In genomic region chr7:48101880-48102448, GRCh38 we compare ENCODE assay signal across 8 cellular contexts. TPM values are rescaled to one million over a fixed set of nuclear protein-coding genes. Genes with fewer than 3 reads are reported as not detected.
DNase-seq lines count a peak whose midpoint lies in the region; ATAC-seq, FAIRE-seq and TF ChIP-seq lines count a peak whose summit lies in the region.

No MANE protein-coding gene starts in this region.

- peaks cover 37% of the 10 kb centered on the region for H3K4me1 Mint-ChIP-seq in activated CD4-positive, alpha-beta memory T cell treated with anti-CD3 and anti-CD28 coated beads for 36 hours (ENCODE audit: low read depth)

- H3K36me3 ChIP-seq in pancreas: peaks cover 0 to under 1% (median 0%) of the 10 kb centered on the region in 3 donors

- H3K4me3 Mint-ChIP-seq in activated CD4-positive, alpha-beta memory T cell treated with anti-CD3 and anti-CD28 coated beads for 36 hours: no peak overlapping the region

- no peaks in the 10 kb centered on the region for H3K9me3 ChIP-seq in pancreas

- no peak overlapping the region for H3K4me3 ChIP-seq in pancreas

- H3K27me3 ChIP-seq in pancreas: no peaks in the 10 kb centered on the region

- no peak for TF ChIP-seq POLR2A in GM18505 (IDR thresholded peaks at IDR 0.05; ENCODE audit: borderline replicate concordance, extremely low read depth, insufficient read depth, insufficient read length)

- intact Hi-C loops in activated CD4-positive, alpha-beta memory T cell treated with anti-CD3 and anti-CD28 coated beads for 36 hours (cut with micrococcal nuclease): no loop called here
- intact Hi-C loops in pancreas (cut with DNase I): loop anchor here in 1 of 3 donors (10.0 kb wide), 1 partner anchor 67 kb away; the partner anchor contains the start of gene C7orf57

- CTCF ChIA-PET in activated CD4-positive, alpha-beta memory T cell treated with anti-CD3 and anti-CD28 coated beads for 36 hours (lab: Charles Lee): interaction anchor here (0.6 to 6.7 kb wide), 8 partner anchors 8 to 157 kb away, joined by 3 to 29 read pairs (median 4); no protein-coding TSS in a partner anchor

- TF ChIP-seq CTCF in AG09319 (IDR thresholded peaks at IDR 0.05; ENCODE audit: low read depth, low read length) (peak; percentile 22), GM13976 (IDR thresholded peaks at IDR 0.05; ENCODE audit: borderline replicate concordance, control extremely low read depth, extremely low read depth, insufficient read depth, missing control alignments) (peak; percentile 18), pancreas (IDR thresholded peaks at IDR 0.05) (no peak)

- H3K27ac ChIP-seq in pancreas: no peak overlapping the region

- in situ Hi-C loops in GM13976 (cut with MboI; ENCODE audit: low sequenced_read_pairs, unreplicated experiment): loop anchor here (25.0 kb wide), 1 partner anchor 110 kb away; no protein-coding TSS in a partner anchor

- H3K36me3 Mint-ChIP-seq in activated CD4-positive, alpha-beta memory T cell treated with anti-CD3 and anti-CD28 coated beads for 36 hours: peaks cover 70% of the 10 kb centered on the region

- ATAC-seq in GM18505 (IDR thresholded peaks at IDR 0.05; ENCODE audit: unreplicated experiment) (no peak), HG03095 (IDR thresholded peaks at IDR 0.05; ENCODE audit: unreplicated experiment) (no peak), pancreas (no peak)

- no peaks in the 10 kb centered on the region for H3K9me3 Mint-ChIP-seq in activated CD4-positive, alpha-beta memory T cell treated with anti-CD3 and anti-CD28 coated beads for 36 hours

- DNase-seq in AG09319 (ENCODE audit: extremely low read depth, low read depth): no peak
- DNase-seq in GM13976 (ENCODE audit: low spot score): no peak
- peak; percentile 47 for DNase-seq in activated CD4-positive, alpha-beta memory T cell treated with anti-CD3 and anti-CD28 coated beads for 36 hours
- DNase-seq in iPS-NIHi11 (ENCODE audit: low spot score): peak; percentile 54
- DNase-seq in pancreas: no peak
- no peak for DNase-seq in glomerular visceral epithelial cell (ENCODE audit: extremely low spot score)

- H3K4me1 ChIP-seq in pancreas: no peaks in the 10 kb centered on the region

- no peak for FAIRE-seq in pancreas (lab: Jason Lieb, UNC)

- 76 to 77% methylated on average over 7 of the region's 7 CpGs for WGBS in pancreas, 2 donors

- peak overlapping the region; percentile 70 for H3K27ac Mint-ChIP-seq in activated CD4-positive, alpha-beta memory T cell treated with anti-CD3 and anti-CD28 coated beads for 36 hours

- no peaks in the 10 kb centered on the region for H3K27me3 Mint-ChIP-seq in activated CD4-positive, alpha-beta memory T cell treated with anti-CD3 and anti-CD28 coated beads for 36 hours

- POLR2A ChIA-PET in activated CD4-positive, alpha-beta memory T cell treated with anti-CD3 and anti-CD28 coated beads for 36 hours (lab: Charles Lee): interaction anchor here (0.9 to 1.2 kb wide), 2 partner anchors 13 to 124 kb away, joined by 3 to 4 read pairs; partner anchors contain the start of gene UPP1

RNA-seq across cellular contexts. Expression of gene UPP1, which starts 12.9 kb away (rescaled TPM):
- total RNA-seq in activated CD4-positive, alpha-beta memory T cell treated with anti-CD3 and anti-CD28 coated beads for 36 hours: 100 to 1,000 TPM; 115 to 121 TPM
- total RNA-seq in pancreas: 10 to 100 TPM in 1 of 6 donors, 1 to 10 TPM in 5; 2.6 to 13.6 (median 7.4) TPM
- polyA plus RNA-seq in pancreas: 10 to 100 TPM; 20.0 to 36.3 TPM

Comparison
In these comparisons a context has a peak if more than half of its experiments do, and no peak if none do; other contexts are left out.
1. DNase-seq: peak in activated CD4-positive, alpha-beta memory T cell treated with anti-CD3 and anti-CD28 coated beads for 36 hours (single experiment) and iPS-NIHi11 (single experiment); none in AG09319 (single experiment), GM13976 (single experiment), pancreas (0 of 6) and glomerular visceral epithelial cell (single experiment).
2. CTCF ChIP-seq: peak in AG09319 (single experiment) and GM13976 (single experiment); none in pancreas (0 of 4).
3. RNA of gene UPP1, which starts 12.9 kb away (total RNA-seq): 115 to 121 TPM in activated CD4-positive, alpha-beta memory T cell treated with anti-CD3 and anti-CD28 coated beads for 36 hours; 2.6 to 13.6 TPM in pancreas; every median in the first group is over 4 times any median in the second.